In the genomic region with DNA sequence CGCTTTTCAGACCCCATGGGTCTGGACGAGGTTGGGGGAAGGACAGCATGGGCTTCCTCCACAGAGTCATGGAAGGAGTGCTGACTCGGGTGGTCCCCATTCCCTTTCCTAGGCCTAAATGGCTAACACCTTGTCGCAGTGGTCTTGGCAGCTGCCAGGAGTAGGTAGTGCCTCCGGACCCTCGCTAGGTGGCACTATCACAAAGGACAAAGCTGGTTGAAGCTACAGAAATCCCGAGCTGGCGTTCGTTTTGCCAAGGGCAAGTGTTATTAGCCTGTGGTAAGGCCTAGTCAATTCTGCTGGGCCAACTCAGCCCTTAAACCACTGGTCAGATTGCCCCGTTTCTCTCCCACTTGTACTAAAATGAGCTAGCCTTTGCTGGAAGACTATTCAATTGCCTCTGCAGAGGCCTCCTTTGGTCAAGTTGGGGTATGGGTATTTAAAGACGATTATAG, we compare ENCODE assay signal across 8 cellular contexts. TPM values are rescaled to one million over a fixed set of nuclear protein-coding genes. Genes with fewer than 3 reads are reported as not detected.
DNase-seq lines count a peak whose midpoint lies in the region; ATAC-seq, FAIRE-seq and TF ChIP-seq lines count a peak whose summit lies in the region.

No MANE protein-coding gene starts in this region.

- 4% methylated on average over 11 of the region's 11 CpGs for WGBS in mammary epithelial cell (ENCODE audit: low coverage, missing lambda C conversion rate)
- 5 to 8% (median 6%) methylated on average over 11 of the region's 11 CpGs for WGBS in small intestine, 3 donors

- H3K4me3 ChIP-seq in mammary epithelial cell (replicated peaks in 1 of 3; ENCODE audit: insufficient read depth in 1 of 3, low read depth in 2 of 3, low read length in 3 of 3) (peak overlapping the region; percentile 38 to 74 (median 68)), small intestine (ENCODE audit: low read depth in 1 of 2, low read length in 2 of 2) (peak overlapping the region in 1 of 2 donors; percentile 99)

- no peaks in the 10 kb centered on the region for H3K27me3 ChIP-seq in mammary epithelial cell (ENCODE audit: insufficient read depth, low read length)
- H3K27me3 ChIP-seq in small intestine (ENCODE audit: control insufficient read depth in 2 of 2, insufficient read depth in 2 of 2, low read length in 2 of 2): no peaks in the 10 kb centered on the region

- DNase-seq in GM12891 (ENCODE audit: insufficient read length, low spot score) (peak; percentile 57), NCI-H2171 (lab: John Stamatoyannopoulos, UW) (peak; percentile 80), mammary epithelial cell (peak; percentile 81), iPS-NIHi11 (ENCODE audit: low spot score) (peak; percentile 75), small intestine (peak; percentile 91)

- H3K9ac ChIP-seq in mammary epithelial cell (ENCODE audit: insufficient read depth, low read length): peak overlapping the region; percentile 69

- H4K20me1 ChIP-seq in mammary epithelial cell (ENCODE audit: insufficient read depth, low read length): no peaks in the 10 kb centered on the region

- H3K36me3 ChIP-seq in mammary epithelial cell (ENCODE audit: insufficient read depth, low read length) (peaks cover 12% of the 10 kb centered on the region), small intestine (ENCODE audit: control insufficient read depth in 2 of 2, insufficient read depth in 2 of 2, low read length in 2 of 2) (peaks cover 9% of the 10 kb centered on the region in 2 donors)

- peaks cover 34% of the 10 kb centered on the region for H3K79me2 ChIP-seq in mammary epithelial cell (ENCODE audit: insufficient read depth, low read length)

- CTCF ChIA-PET in mammary epithelial cell (lab: Charles Lee; ENCODE audit: low non-redundant PET): interaction anchor here (0.5 to 0.8 kb wide), 5 partner anchors 107 to 453 kb away, joined by 3 to 9 read pairs (median 3); no protein-coding TSS in a partner anchor

- ATAC-seq in HG03095 (IDR thresholded peaks at IDR 0.05; ENCODE audit: unreplicated experiment): peak; percentile 39
- no peak for ATAC-seq in GM19351 (IDR thresholded peaks at IDR 0.05; ENCODE audit: unreplicated experiment)

- FAIRE-seq in GM12891 (lab: Jason Lieb, UNC): no peak
- FAIRE-seq in small intestine (lab: Jason Lieb, UNC): no peak

- in situ Hi-C loops in mammary epithelial cell (cut with MboI; ENCODE audit: low sequenced_read_pairs in 2 of 2): loop anchor here in 1 of 2 donors (10.0 kb wide), 1 partner anchor 505 kb away; a partner anchor contains a TSS

- peak overlapping the region; percentile 96 for H2AFZ ChIP-seq in mammary epithelial cell (ENCODE audit: low read depth, low read length)

- H3K27ac ChIP-seq in VCaP (peak overlapping the region; percentile 97), mammary epithelial cell (ENCODE audit: insufficient read depth, low read depth, low read length) (peak overlapping the region; percentile 70), small intestine (ENCODE audit: low read depth in 1 of 2, low read length in 1 of 2) (peak overlapping the region; percentile 71 to 91)

- intact Hi-C loops in mammary epithelial cell (cut with micrococcal nuclease): loop anchor here (1.0 to 5.0 kb wide), 9 partner anchors 110 to 526 kb away; a partner anchor contains a TSS

- dilution Hi-C loops in mammary epithelial cell (cut with HindIII; ENCODE audit: low sequenced_read_pairs): no loop called here

- TF ChIP-seq CTCF in VCaP (conservative IDR thresholded peaks at IDR 0.05): peak; percentile 97
- peak; percentile 93 to 95 for TF ChIP-seq CTCF in mammary epithelial cell (conservative IDR thresholded peaks at IDR 0.05 in 1 of 2, IDR thresholded peaks at IDR 0.05 in 1 of 2; ENCODE audit: extremely low read depth in 1 of 2, insufficient read depth in 1 of 2, low read depth in 1 of 2, low read length in 2 of 2)

- no TSS peak for BruUV-seq in mammary epithelial cell (replicated peaks; lab: Mats Ljungman, UMichigan)

- no peak for TF ChIP-seq POLR2A in GM12891 (IDR thresholded peaks at IDR 0.05; ENCODE audit: low read depth, low read length)

- H3K4me2 ChIP-seq in mammary epithelial cell (ENCODE audit: insufficient read depth, low read depth, low read length): peak overlapping the region; percentile 87

- peaks cover 16% of the 10 kb centered on the region for H3K4me1 ChIP-seq in mammary epithelial cell (ENCODE audit: insufficient read depth, low read length)
- peaks cover 2% of the 10 kb centered on the region in 2 donors for H3K4me1 ChIP-seq in small intestine (ENCODE audit: control insufficient read depth in 2 of 2, insufficient read depth in 1 of 2, low read depth in 1 of 2, low read length in 1 of 2)

- no peaks in the 10 kb centered on the region for H3K9me3 ChIP-seq in mammary epithelial cell (replicated peaks; ENCODE audit: insufficient read depth, low read length)
- no peaks in the 10 kb centered on the region for H3K9me3 ChIP-seq in small intestine (ENCODE audit: control insufficient read depth, low read depth)

TF ChIP-seq in GM12891, 5 proteins besides CTCF, POLR2A, EP300 and RAD21:
- peak; percentile 33; the same call in 1 of the 2 replicates for TF ChIP-seq POU2F2 (IDR thresholded peaks at IDR 0.05; ENCODE audit: low read depth, low read length)
- TF ChIP-seq SPI1 (IDR thresholded peaks at IDR 0.05; ENCODE audit: low read depth, low read length): no peak
- no peak for TF ChIP-seq PAX5 (IDR thresholded peaks at IDR 0.05; ENCODE audit: insufficient read depth, low read length, severe bottlenecking)

RNA-seq across cellular contexts. Expression of a gene that starts 1.1 kb away (rescaled TPM):
- 49.0 TPM for polyA plus RNA-seq in GM12891 (2012; ENCODE audit: low read depth, missing spikeins)
- total RNA-seq in mammary epithelial cell: 10 to 100 TPM; 31.2 to 80.1 TPM
- polyA plus RNA-seq in mammary epithelial cell (13.1 TPM), small intestine (10 to 100 TPM; 37.1 to 39.4 (median 37.7) TPM)
- 6.3 TPM for polyA minus RNA-seq in mammary epithelial cell

RNA-seq across cellular contexts. Expression of a gene that starts 8.1 kb away (rescaled TPM):
- polyA plus RNA-seq in GM12891 (2012; ENCODE audit: low read depth, missing spikeins): 0.05 TPM
- total RNA-seq in mammary epithelial cell: under 1 TPM; 0.17 to 0.19 TPM
- polyA plus RNA-seq in mammary epithelial cell (0.17 TPM), small intestine (under 1 TPM in 1 of 3 donors, not detected in 2; 0.95 TPM)
- 1.7 TPM for polyA minus RNA-seq in mammary epithelial cell

RNA-seq across cellular contexts. Expression of a gene that starts 48.5 kb away (rescaled TPM):
- polyA plus RNA-seq in GM12891 (2012; ENCODE audit: low read depth, missing spikeins): 99.8 TPM
- 100 to 1,000 TPM in 1 of 2 donors, 10 to 100 TPM in 1; 89.7 to 125 TPM for total RNA-seq in mammary epithelial cell
- polyA plus RNA-seq in mammary epithelial cell (83.3 TPM), small intestine (10 to 100 TPM; 28.6 to 62.1 (median 32.9) TPM)
- 167 TPM for polyA minus RNA-seq in mammary epithelial cell

RNA-seq across cellular contexts. Expression of a gene that starts 57.3 kb away (rescaled TPM):
- polyA plus RNA-seq in GM12891 (2012; ENCODE audit: low read depth, missing spikeins): 0.01 TPM
- total RNA-seq in mammary epithelial cell: under 1 TPM in 1 of 2 donors, not detected in 1; 0.33 TPM
- polyA plus RNA-seq in mammary epithelial cell (not detected), small intestine (10 to 100 TPM in 1 of 3 donors, 1 to 10 TPM in 1, under 1 TPM in 1; 0.67 to 15.5 (median 2.4) TPM)
- not detected for polyA minus RNA-seq in mammary epithelial cell

RNA-seq across cellular contexts. Expression of a gene that starts 57.5 kb away (rescaled TPM):
- 0.17 TPM for polyA plus RNA-seq in GM12891 (2012; ENCODE audit: low read depth, missing spikeins)
- total RNA-seq in mammary epithelial cell: under 1 TPM in 1 of 2 donors, not detected in 1; under 0.01 TPM
- polyA plus RNA-seq in mammary epithelial cell: not detected
- polyA minus RNA-seq in mammary epithelial cell: not detected
- 1 to 10 TPM in 1 of 3 donors, under 1 TPM in 1, not detected in 1; 0.81 to 3.4 TPM for polyA plus RNA-seq in small intestine
